ENCODE assay signal across 8 cellular contexts in the genomic region with DNA sequence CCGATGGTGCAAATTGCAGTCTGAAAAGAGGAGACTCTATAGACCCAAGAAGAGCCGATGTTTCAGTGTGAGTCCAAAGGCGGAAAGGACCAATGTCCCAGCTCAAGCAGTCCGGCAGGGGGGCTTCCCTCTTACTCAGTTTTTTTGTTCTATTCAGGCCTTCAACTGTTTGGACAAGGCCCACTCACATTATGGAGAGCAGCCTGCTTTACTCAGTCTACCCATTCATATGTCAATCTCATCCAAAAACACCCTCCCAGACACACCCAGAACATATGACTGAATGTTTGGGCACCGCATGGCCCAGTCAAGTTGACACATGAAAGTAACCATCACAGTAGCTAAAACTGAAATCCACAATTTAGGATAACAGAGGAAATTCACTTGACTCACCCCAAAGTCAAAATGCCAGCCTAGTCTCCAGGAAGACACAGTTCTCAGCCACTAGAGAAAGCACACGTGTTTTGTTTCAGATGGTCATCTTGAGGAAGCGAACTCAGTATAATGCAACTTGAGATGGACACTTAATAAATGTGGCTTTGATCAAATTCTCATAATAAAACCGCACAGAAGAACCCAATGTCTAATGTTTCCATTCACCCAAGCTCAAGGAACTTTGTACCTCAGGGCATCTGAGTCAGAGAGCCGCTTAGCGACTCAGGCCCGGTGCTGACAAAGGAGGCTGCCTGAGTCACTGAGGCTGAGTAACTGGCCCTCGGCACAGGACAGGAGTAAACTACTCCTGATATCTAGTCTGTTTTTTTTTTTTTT. TPM values are rescaled to one million over a fixed set of nuclear protein-coding genes. Genes with fewer than 3 reads are reported as not detected.
DNase-seq lines count a peak whose midpoint lies in the region; ATAC-seq, FAIRE-seq and TF ChIP-seq lines count a peak whose summit lies in the region.

No MANE protein-coding gene starts in this region.

- H3K4me3 ChIP-seq in astrocyte (ENCODE audit: insufficient read depth, low read depth, low read length) (peak overlapping the region; percentile 98), thyroid gland (replicated peaks in 1 of 3) (no peak overlapping the region)

- WGBS in thyroid gland, 2 donors = 90 to 91% methylated on average over 12 of the region's 12 CpGs

- H3K27ac ChIP-seq in astrocyte (ENCODE audit: low read depth, low read length) (peak overlapping the region; percentile 99), thyroid gland (peak overlapping the region in 2 of 3 donors; percentile 3 to 21)

- H3K9me3 ChIP-seq in astrocyte (ENCODE audit: insufficient read depth, low read depth, low read length) (peaks cover 3% of the 10 kb centered on the region), thyroid gland (no peaks in the 10 kb centered on the region)

- H3K4me2 ChIP-seq in astrocyte (ENCODE audit: low read length) = peak overlapping the region; percentile 94

- peaks cover 27% of the 10 kb centered on the region for H3K36me3 Mint-ChIP-seq in astrocyte (ENCODE audit: low read depth, unreplicated experiment)
- peaks cover 10% of the 10 kb centered on the region for H3K36me3 Mint-ChIP-seq in mesothelial cell of epicardium

- H2AFZ ChIP-seq in astrocyte (ENCODE audit: low read depth, low read length) = no peak overlapping the region

- DNase-seq in activated CD8-positive, alpha-beta memory T cell treated with anti-CD3 and anti-CD28 coated beads, Interleukin-2, amount 50 U/mL, for 1 hour (ENCODE audit: extremely low read depth) = peak; percentile 1
- no peak for DNase-seq in activated CD8-positive, alpha-beta memory T cell treated with anti-CD3 and anti-CD28 coated beads for 24 hours
- DNase-seq in astrocyte (ENCODE audit: low read depth) = peak; percentile 95
- DNase-seq in mesothelial cell of epicardium (ENCODE audit: low spot score in 2 of 2, unreplicated experiment in 2 of 2) = no peak
- DNase-seq in thyroid gland = no peak
- no peak for DNase-seq in medulla oblongata (ENCODE audit: extremely low spot score)
- DNase-seq in iPS-NIHi11 (ENCODE audit: low spot score) = no peak

- H3K9ac ChIP-seq in astrocyte (ENCODE audit: low read length) = peak overlapping the region; percentile 100

- TF ChIP-seq POLR2A in thyroid gland (IDR thresholded peaks at IDR 0.05) = no peak

- no peaks in the 10 kb centered on the region for H3K27me3 ChIP-seq in astrocyte (ENCODE audit: insufficient read depth, low read length)
- H3K27me3 ChIP-seq in thyroid gland = no peaks in the 10 kb centered on the region

- H3K79me2 ChIP-seq in astrocyte (ENCODE audit: insufficient read depth, low read length) = peaks cover 86% of the 10 kb centered on the region

- H3K27ac Mint-ChIP-seq in astrocyte (ENCODE audit: unreplicated experiment) (peak overlapping the region; percentile 67), mesothelial cell of epicardium (peak overlapping the region; percentile 41)

- TF ChIP-seq CTCF in astrocyte (IDR thresholded peaks at IDR 0.05; ENCODE audit: insufficient read depth, low read depth, low read length) (no peak), mesothelial cell of epicardium (IDR thresholded peaks at IDR 0.05; ENCODE audit: unreplicated experiment) (no peak), thyroid gland (IDR thresholded peaks at IDR 0.05) (no peak)

- H4K20me1 ChIP-seq in astrocyte (ENCODE audit: insufficient read depth, low read length) = peaks cover 48% of the 10 kb centered on the region

- H3K4me1 Mint-ChIP-seq in astrocyte (ENCODE audit: low read depth, unreplicated experiment) (peaks cover 33% of the 10 kb centered on the region), mesothelial cell of epicardium (peaks cover 42% of the 10 kb centered on the region)

- H3K36me3 ChIP-seq in astrocyte (ENCODE audit: insufficient read depth, low read length) (peaks cover 35% of the 10 kb centered on the region), thyroid gland (no peaks in the 10 kb centered on the region)

- H3K27me3 Mint-ChIP-seq in astrocyte (ENCODE audit: low read depth, unreplicated experiment) (no peaks in the 10 kb centered on the region), mesothelial cell of epicardium (ENCODE audit: low read depth) (no peaks in the 10 kb centered on the region)

- no peak for ATAC-seq in GM21360 (IDR thresholded peaks at IDR 0.05; ENCODE audit: unreplicated experiment)

- peak overlapping the region; percentile 95 for H3K4me3 Mint-ChIP-seq in astrocyte (ENCODE audit: unreplicated experiment)
- peak overlapping the region; percentile 18 for H3K4me3 Mint-ChIP-seq in mesothelial cell of epicardium

- H3K4me1 ChIP-seq in astrocyte (ENCODE audit: insufficient read depth, low read length) = peaks cover 50% of the 10 kb centered on the region
- peaks cover 6 to 10% of the 10 kb centered on the region in 2 donors for H3K4me1 ChIP-seq in thyroid gland

- intact Hi-C loops in thyroid gland (cut with DNase I) = no loop called here

- FAIRE-seq in astrocyte (lab: Jason Lieb, UNC) = peak; percentile 20

- no peaks in the 10 kb centered on the region for H3K9me3 Mint-ChIP-seq in astrocyte (ENCODE audit: unreplicated experiment)
- H3K9me3 Mint-ChIP-seq in mesothelial cell of epicardium = no peaks in the 10 kb centered on the region

RNA-seq across cellular contexts. Expression of a gene that starts 2.4 kb away (rescaled TPM):
- total RNA-seq in astrocyte (104 and 115 TPM in 2 replicates), mesothelial cell of epicardium (32.3 to 37.9 TPM (median 36.4 TPM) in 3 replicates), thyroid gland (10 to 100 TPM; 36.7 to 81.2 (median 44.0) TPM)

RNA-seq across cellular contexts. Expression of a gene that starts 59.1 kb away (rescaled TPM):
- total RNA-seq in astrocyte = 21.6 and 22.6 TPM in 2 replicates
- total RNA-seq in mesothelial cell of epicardium = 20.7 to 23.3 TPM (median 20.8 TPM) in 3 replicates
- total RNA-seq in thyroid gland = 10 to 100 TPM; 16.6 to 41.1 (median 22.1) TPM

Comparison
In these comparisons a context has a peak if more than half of its experiments do, and no peak if none do; other contexts are left out.
1. DNase-seq: peak in activated CD8-positive, alpha-beta memory T cell treated with anti-CD3 and anti-CD28 coated beads, Interleukin-2, amount 50 U/mL, for 1 hour (single experiment) and astrocyte (single experiment); none in activated CD8-positive, alpha-beta memory T cell treated with anti-CD3 and anti-CD28 coated beads for 24 hours (single experiment), mesothelial cell of epicardium (0 of 2), thyroid gland (0 of 2), medulla oblongata (single experiment) and iPS-NIHi11 (single experiment).